9 cellular contexts compared by ENCODE assay signal in genomic region chr2:174635015-174635593, GRCh38. TPM values are rescaled to one million over a fixed set of nuclear protein-coding genes. Genes with fewer than 3 reads are reported as not detected.
DNase-seq lines count a peak whose midpoint lies in the region; ATAC-seq and TF ChIP-seq lines count a peak whose summit lies in the region.
"Had no signal": no experiment of that assay in that cellular context is flagged by ENCODE, and none has a peak within 500 bp of the region (broad histone marks: within the 10 kb centered on the region; RNA-seq: fewer than 3 reads in every experiment).

No MANE protein-coding gene starts in this region.

- H3F3A ChIP-seq in PC-3 (ENCODE audit: low read length, unreplicated experiment): no peaks in the 10 kb centered on the region

- H4K20me1 ChIP-seq in PC-3 (ENCODE audit: low read length): no peaks in the 10 kb centered on the region

- no peak overlapping the region for H3K9ac ChIP-seq in mucosa of rectum (ENCODE audit: low read depth in 1 of 2, low read length in 2 of 2)
- no peak overlapping the region for H3K9ac ChIP-seq in endodermal cell (ENCODE audit: extremely low read depth, low read length, poor library complexity, severe bottlenecking)
- no peak overlapping the region for H3K9ac ChIP-seq in PC-3 (ENCODE audit: low read length)

- peak; percentile 9 for ATAC-seq in activated naive CD8-positive, alpha-beta T cell treated with anti-CD3 and anti-CD28 coated beads, Interleukin-2, amount 10 ng/mL, durations not matched to agents 7 days and 5 days (ENCODE audit: low read depth)
- ATAC-seq in PC-3: no peak

- no peak overlapping the region for H3K4me3 ChIP-seq in cardiac muscle cell
- H3K4me3 ChIP-seq in mucosa of rectum (ENCODE audit: low read length in 2 of 2): peak overlapping the region; percentile 28 to 65
- H3K4me3 ChIP-seq in uterus: no peak overlapping the region
- H3K4me3 ChIP-seq in endodermal cell (ENCODE audit: low read length): no peak overlapping the region
- H3K4me3 ChIP-seq in PC-3 (ENCODE audit: low read length): no peak overlapping the region

- no peaks in the 10 kb centered on the region for H3K27me3 Mint-ChIP-seq in activated naive CD8-positive, alpha-beta T cell treated with anti-CD3 and anti-CD28 coated beads, Interleukin-2, amount 10 ng/mL, durations not matched to agents 7 days and 5 days
- H3K27me3 Mint-ChIP-seq in endodermal cell (ENCODE audit: insufficient read depth): no peaks in the 10 kb centered on the region

- H3K4me2 ChIP-seq in PC-3 (ENCODE audit: low read length): no peak overlapping the region

- peak overlapping the region; percentile 93 for H3K4me3 Mint-ChIP-seq in activated naive CD8-positive, alpha-beta T cell treated with anti-CD3 and anti-CD28 coated beads, Interleukin-2, amount 10 ng/mL, durations not matched to agents 7 days and 5 days
- H3K4me3 Mint-ChIP-seq in endodermal cell: no peak overlapping the region

- peaks cover 7% of the 10 kb centered on the region for H3K4me1 ChIP-seq in cardiac muscle cell (ENCODE audit: low read depth)
- H3K4me1 ChIP-seq in mucosa of rectum (ENCODE audit: control insufficient read depth in 2 of 2, insufficient read depth in 2 of 2, low read length in 2 of 2): peaks cover 0 to 7% of the 10 kb centered on the region in 2 donors
- H3K4me1 ChIP-seq in uterus: peaks cover 6 to 20% of the 10 kb centered on the region in 2 donors
- peaks cover 7% of the 10 kb centered on the region for H3K4me1 ChIP-seq in endodermal cell (ENCODE audit: control insufficient read depth, insufficient read depth, low read length)
- no peaks in the 10 kb centered on the region for H3K4me1 ChIP-seq in PC-3 (ENCODE audit: insufficient read depth, low read length)

- H3K9me2 ChIP-seq in PC-3 (replicated peaks; ENCODE audit: low read length): no peaks in the 10 kb centered on the region

- 95 to 100% methylated on average over 1 to 3 of the region's 3 CpGs for WGBS in endodermal cell (ENCODE audit: insufficient coverage in 1 of 2, insufficient read length in 1 of 2), 2 experiments

- TF ChIP-seq POLR2A in uterus (IDR thresholded peaks at IDR 0.05): no peak

- no peaks in the 10 kb centered on the region for H3K9me3 Mint-ChIP-seq in activated naive CD8-positive, alpha-beta T cell treated with anti-CD3 and anti-CD28 coated beads, Interleukin-2, amount 10 ng/mL, durations not matched to agents 7 days and 5 days
- H3K9me3 Mint-ChIP-seq in endodermal cell: no peaks in the 10 kb centered on the region

- H3K4me1 Mint-ChIP-seq in activated naive CD8-positive, alpha-beta T cell treated with anti-CD3 and anti-CD28 coated beads, Interleukin-2, amount 10 ng/mL, durations not matched to agents 7 days and 5 days: peaks cover 64% of the 10 kb centered on the region
- peaks cover 14% of the 10 kb centered on the region for H3K4me1 Mint-ChIP-seq in endodermal cell

- TF ChIP-seq CTCF in cardiac muscle cell (IDR thresholded peaks at IDR 0.05; ENCODE audit: low read depth, low read length): no peak
- TF ChIP-seq CTCF in uterus (IDR thresholded peaks at IDR 0.05): no peak
- no peak for TF ChIP-seq CTCF in endodermal cell (conservative IDR thresholded peaks at IDR 0.05)
- TF ChIP-seq CTCF in PC-3 (conservative IDR thresholded peaks at IDR 0.05; ENCODE audit: low read depth, low read length): no peak

- H3K36me3 Mint-ChIP-seq in activated naive CD8-positive, alpha-beta T cell treated with anti-CD3 and anti-CD28 coated beads, Interleukin-2, amount 10 ng/mL, durations not matched to agents 7 days and 5 days: peaks cover 30% of the 10 kb centered on the region
- H3K36me3 Mint-ChIP-seq in endodermal cell (ENCODE audit: low read depth): no peaks in the 10 kb centered on the region

- peak overlapping the region; percentile 98 for H3K27ac Mint-ChIP-seq in activated naive CD8-positive, alpha-beta T cell treated with anti-CD3 and anti-CD28 coated beads, Interleukin-2, amount 10 ng/mL, durations not matched to agents 7 days and 5 days
- H3K27ac Mint-ChIP-seq in endodermal cell: no peak overlapping the region

- H3K27me3 ChIP-seq in cardiac muscle cell (no peaks in the 10 kb centered on the region), mucosa of rectum (ENCODE audit: control insufficient read depth in 2 of 2, insufficient read depth in 2 of 2, low read length in 2 of 2) (no peaks in the 10 kb centered on the region), uterus (no peaks in the 10 kb centered on the region), endodermal cell (ENCODE audit: control insufficient read depth, insufficient read depth, low read length, poor library complexity, severe bottlenecking) (no peaks in the 10 kb centered on the region), PC-3 (ENCODE audit: low read length) (no peaks in the 10 kb centered on the region)

- BruUV-seq in PC-3 (replicated peaks; lab: Mats Ljungman, UMichigan): no TSS peak

- POLR2A ChIA-PET in activated naive CD8-positive, alpha-beta T cell treated with anti-CD3 and anti-CD28 coated beads, Interleukin-2, amount 10 ng/mL, durations not matched to agents 7 days and 5 days (lab: Charles Lee): interaction anchor here (0.7 to 7.8 kb wide), 11 partner anchors 12 to 338 kb away, joined by 3 to 214 read pairs (median 9); partner anchors contain the start of gene WIPF1
- POLR2A ChIA-PET in PC-3 (lab: Charles Lee; ENCODE audit: unreplicated experiment): no interaction called here

- DNase-seq in cardiac muscle cell (ENCODE audit: low read depth in 1 of 2, low spot score in 1 of 2): no peak
- no peak for DNase-seq in cardiac septum (ENCODE audit: low spot score)
- DNase-seq in activated naive CD8-positive, alpha-beta T cell treated with anti-CD3 and anti-CD28 coated beads, Interleukin-2, amount 10 ng/mL, durations not matched to agents 7 days and 5 days: peak; percentile 44
- DNase-seq in uterus: no peak
- DNase-seq in dermis blood vessel endothelial cell: no peak
- no peak for DNase-seq in endodermal cell
- no peak for DNase-seq in PC-3
- DNase-seq: NCI-H1436 treated with DMSO at 0.1 percent for 48 hours had no signal

- peak overlapping the region; percentile 26 for H3K27ac ChIP-seq in cardiac muscle cell
- peak overlapping the region; percentile 68 to 76 for H3K27ac ChIP-seq in mucosa of rectum (ENCODE audit: low read depth in 2 of 2, low read length in 2 of 2)
- H3K27ac ChIP-seq in uterus: peak overlapping the region; percentile 68 to 89
- no peak overlapping the region for H3K27ac ChIP-seq in endodermal cell (ENCODE audit: low read depth, low read length)
- no peak overlapping the region for H3K27ac ChIP-seq in PC-3 (ENCODE audit: low read length)

- CTCF ChIA-PET in PC-3 (lab: Charles Lee): interaction anchor here (0.6 to 0.7 kb wide), 2 partner anchors 32 to 41 kb away, joined by 3 to 4 read pairs; no protein-coding TSS in a partner anchor

- H3K36me3 ChIP-seq in cardiac muscle cell (no peaks in the 10 kb centered on the region), mucosa of rectum (ENCODE audit: control insufficient read depth in 2 of 2, insufficient read depth in 2 of 2, low read length in 2 of 2) (no peaks in the 10 kb centered on the region), uterus (no peaks in the 10 kb centered on the region), endodermal cell (ENCODE audit: control insufficient read depth, insufficient read depth, low read length) (no peaks in the 10 kb centered on the region), PC-3 (ENCODE audit: low read depth, low read length) (no peaks in the 10 kb centered on the region)

- intact Hi-C loops in cardiac septum (cut with DNase I) (no loop called here), uterus (cut with DNase I; ENCODE audit: low total_unique reads) (no loop called here), PC-3 (cut with micrococcal nuclease) (no loop called here)

- H2AFZ ChIP-seq in PC-3 (ENCODE audit: low read length): no peak overlapping the region

- no peaks in the 10 kb centered on the region for H3K79me2 ChIP-seq in PC-3 (ENCODE audit: low read length)

- H3K9me3 ChIP-seq in cardiac muscle cell (ENCODE audit: low read depth) (no peaks in the 10 kb centered on the region), mucosa of rectum (ENCODE audit: control insufficient read depth in 2 of 2, low read length in 2 of 2) (no peaks in the 10 kb centered on the region), uterus (no peaks in the 10 kb centered on the region), endodermal cell (ENCODE audit: control insufficient read depth, low read length) (no peaks in the 10 kb centered on the region), PC-3 (ENCODE audit: low read length) (no peaks in the 10 kb centered on the region)

RNA-seq across cellular contexts. Expression of gene WIPF1, which starts 37.5 kb away (rescaled TPM):
- total RNA-seq in cardiac muscle cell (6.0 and 16.7 TPM in 2 replicates), cardiac septum (20.9 TPM), uterus (10 to 100 TPM; 12.3 to 61.9 (median 26.3) TPM), dermis blood vessel endothelial cell (13.5 and 14.1 TPM in 2 replicates), endodermal cell (10 to 100 TPM; 21.5 to 28.5 TPM), PC-3 (2014; rRNA removed) (0.29 and 1.5 TPM in 2 replicates)
- 8.3 and 18.3 TPM in 2 replicates for polyA plus RNA-seq in cardiac muscle cell
- 100 to 1,000 TPM; 446 to 480 TPM for total RNA-seq in activated naive CD8-positive, alpha-beta T cell treated with anti-CD3 and anti-CD28 coated beads, Interleukin-2, amount 10 ng/mL, durations not matched to agents 7 days and 5 days
- polyA plus RNA-seq in endodermal cell (2013, experiment 1 of 2): 23.5 TPM
- polyA plus RNA-seq in endodermal cell (2013, experiment 2 of 2): 24.8 TPM

Comparison
In these comparisons a context has a peak if more than half of its experiments do, and no peak if none do; other contexts are left out.
1. H3K27ac ChIP-seq: peak in cardiac muscle cell (single experiment), mucosa of rectum (2 of 2) and uterus (2 of 2); none in endodermal cell (single experiment) and PC-3 (single experiment).
2. H3K4me3 ChIP-seq: peak in mucosa of rectum (2 of 2); none in cardiac muscle cell (single experiment), uterus (0 of 2), endodermal cell (single experiment) and PC-3 (single experiment).